ENCODE assay signal across 9 cellular contexts in the genomic region with DNA sequence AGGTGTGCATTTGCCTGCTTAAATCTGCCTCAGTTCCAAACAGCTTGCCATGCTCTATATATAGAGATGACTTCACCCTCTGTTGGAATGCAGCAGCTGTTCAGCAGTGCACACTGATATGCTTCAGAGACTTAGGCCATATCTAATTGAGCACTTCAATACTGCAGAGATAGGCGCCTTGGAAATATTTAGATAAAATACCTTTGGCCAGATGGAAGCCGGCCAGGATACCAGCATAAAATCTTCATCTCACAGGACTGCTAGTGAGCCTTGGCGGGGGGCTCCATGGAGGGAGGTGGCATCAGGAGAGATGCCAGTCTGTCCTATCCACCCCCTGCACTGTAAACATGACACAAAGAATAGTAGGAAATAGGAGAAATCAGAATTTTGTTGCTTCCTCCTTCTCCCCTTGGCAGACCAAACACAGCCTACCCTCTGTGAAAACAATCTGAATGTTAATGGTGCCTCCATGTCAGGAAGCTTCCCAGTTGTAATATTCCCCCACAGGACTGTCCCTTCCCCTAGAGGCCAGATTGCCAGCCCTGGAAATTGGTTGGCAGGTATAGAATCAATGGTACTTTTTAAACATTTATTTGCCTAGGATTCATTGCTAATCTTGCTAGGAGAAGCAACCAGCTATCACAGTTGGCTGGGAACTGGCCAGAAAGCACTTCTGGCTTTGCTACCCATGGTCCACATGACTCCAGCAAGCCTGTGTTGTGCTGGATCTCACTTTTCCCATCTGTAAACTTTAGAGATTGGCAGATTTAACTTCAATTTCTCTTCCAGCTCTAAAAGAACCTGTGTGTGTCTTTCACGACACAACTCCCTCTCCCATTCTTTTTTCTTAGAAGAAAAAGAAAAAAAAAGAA.
A peak's percentile ranks its signal among the peaks of the same experiment; 100 is the strongest.
DNase-seq lines count a peak whose midpoint lies in the region; ATAC-seq and TF ChIP-seq lines count a peak whose summit lies in the region.
"Had no signal": no experiment of that assay in that cellular context is flagged by ENCODE, and none has a peak within 500 bp of the region (broad histone marks: within the 10 kb centered on the region; RNA-seq: fewer than 3 reads in every experiment).

No MANE protein-coding gene starts in this region.

- DNase-seq in G401 (ENCODE audit: low spot score) (peak; percentile 93), RPMI8226 (peak; percentile 15), retina (peak; percentile 40), midbrain (lab: John Stamatoyannopoulos, UW) (no peak)
- DNase-seq in activated CD8-positive, alpha-beta memory T cell treated with anti-CD3 and anti-CD28 coated beads for 24 hours = no peak
- DNase-seq: activated T-cell treated with anti-CD3 and anti-CD28 coated beads, Interleukin-2, amount 50 U/mL, for 48 hours had no signal

- H3K9me3 ChIP-seq in gastroesophageal sphincter = no peaks in the 10 kb centered on the region

- peak; percentile 73 for ATAC-seq in gastroesophageal sphincter
- ATAC-seq in HG03521 (IDR thresholded peaks at IDR 0.05; ENCODE audit: unreplicated experiment) = no peak
- no peak for ATAC-seq in HG03280 (IDR thresholded peaks at IDR 0.05; ENCODE audit: unreplicated experiment)

- H3K4me3 ChIP-seq in gastroesophageal sphincter = no peak overlapping the region

- H3K27ac ChIP-seq in gastroesophageal sphincter = peak overlapping the region in 2 of 4 donors; percentile 24

- no peak for TF ChIP-seq EP300 in gastroesophageal sphincter (IDR thresholded peaks at IDR 0.05)

- no peaks in the 10 kb centered on the region for H3K27me3 ChIP-seq in gastroesophageal sphincter

- no peak for TF ChIP-seq CTCF in gastroesophageal sphincter (IDR thresholded peaks at IDR 0.05)

- WGBS in gastroesophageal sphincter (ENCODE audit: low coverage in 1 of 2), 2 donors = 45 to 77% methylated on average over 3 to 4 of the region's 4 CpGs

- no peaks in the 10 kb centered on the region for H3K36me3 ChIP-seq in gastroesophageal sphincter

- TF ChIP-seq POLR2A in gastroesophageal sphincter (IDR thresholded peaks at IDR 0.05) = no peak

- in situ Hi-C loops in G401 (cut with HindIII; ENCODE audit: low sequenced_read_pairs) = no loop called here

- H3K4me1 ChIP-seq in gastroesophageal sphincter = peaks cover 6 to 35% (median 9%) of the 10 kb centered on the region in 3 donors

Comparison
In these comparisons a context has a peak if more than half of its experiments do, and no peak if none do; other contexts are left out.
1. DNase-seq: peak in G401 (single experiment), RPMI8226 (single experiment) and retina (single experiment); none in midbrain (single experiment) and activated CD8-positive, alpha-beta memory T cell treated with anti-CD3 and anti-CD28 coated beads for 24 hours (single experiment).